In genomic region chr1:40693425-40693824, GRCh38 we compare ENCODE assay signal across 9 cellular contexts. TPM values are rescaled to one million over a fixed set of nuclear protein-coding genes. Genes with fewer than 3 reads are reported as not detected.
DNase-seq lines count a peak whose midpoint lies in the region; ATAC-seq, FAIRE-seq and TF ChIP-seq lines count a peak whose summit lies in the region.
"Had no signal": no experiment of that assay in that cellular context is flagged by ENCODE, and none has a peak within 500 bp of the region (broad histone marks: within the 10 kb centered on the region; RNA-seq: fewer than 3 reads in every experiment).

No MANE protein-coding gene starts in this region.

- H3K9me3 Mint-ChIP-seq in activated naive CD4-positive, alpha-beta T cell treated with anti-CD3 and anti-CD28 coated beads for 36 hours = no peaks in the 10 kb centered on the region
- H3K9me3 Mint-ChIP-seq in activated CD8-positive, alpha-beta T cell treated with anti-CD3 and anti-CD28 coated beads for 36 hours = no peaks in the 10 kb centered on the region

- no peak for ATAC-seq in activated CD8-positive, alpha-beta T cell treated with anti-CD3 and anti-CD28 coated beads for 36 hours

- TF ChIP-seq CTCF in activated CD8-positive, alpha-beta T cell treated with anti-CD3 and anti-CD28 coated beads for 36 hours (IDR thresholded peaks at IDR 0.05) = no peak
- TF ChIP-seq CTCF in keratinocyte (optimal IDR thresholded peaks at IDR 0.05 in 1 of 3, IDR thresholded peaks at IDR 0.05 in 1 of 3, conservative IDR thresholded peaks at IDR 0.05 in 1 of 3; ENCODE audit: extremely low read depth in 1 of 3, insufficient read depth in 2 of 3, low read length in 3 of 3) (no peak), tibial artery (IDR thresholded peaks at IDR 0.05) (no peak), GM13977 (IDR thresholded peaks at IDR 0.05; ENCODE audit: extremely low read depth, insufficient read depth, missing control alignments) (no peak), thyroid gland (IDR thresholded peaks at IDR 0.05) (no peak)

- CTCF ChIA-PET in activated naive CD4-positive, alpha-beta T cell treated with anti-CD3 and anti-CD28 coated beads for 36 hours (lab: Charles Lee) = interaction anchor here (0.8 to 1.0 kb wide), 3 partner anchors 10 to 79 kb away, joined by 3 to 4 read pairs (median 3); no protein-coding TSS in a partner anchor
- CTCF ChIA-PET in activated CD8-positive, alpha-beta T cell treated with anti-CD3 and anti-CD28 coated beads for 36 hours (lab: Charles Lee) = interaction anchor here (1.0 to 2.5 kb wide), 8 partner anchors 12 to 156 kb away, joined by 3 to 9 read pairs (median 4); no protein-coding TSS in a partner anchor

- in situ Hi-C loops in GM13977 (cut with MboI; ENCODE audit: low pct_unique_long_range_greater_than_20kb, low sequenced_read_pairs, unreplicated experiment) = no loop called here

- H3K4me3 ChIP-seq in keratinocyte (ENCODE audit: control insufficient read depth in 2 of 3, extremely low read depth in 1 of 3, insufficient read depth in 2 of 3, low read depth in 1 of 3, low read length in 3 of 3) = no peak overlapping the region
- H3K4me3 ChIP-seq in tibial artery = no peak overlapping the region
- H3K4me3 ChIP-seq in thyroid gland (replicated peaks in 1 of 3) = no peak overlapping the region

- H3K4me3 Mint-ChIP-seq in activated naive CD4-positive, alpha-beta T cell treated with anti-CD3 and anti-CD28 coated beads for 36 hours = peak overlapping the region; percentile 97
- H3K4me3 Mint-ChIP-seq in activated CD8-positive, alpha-beta T cell treated with anti-CD3 and anti-CD28 coated beads for 36 hours = peak overlapping the region; percentile 87

- peaks cover 77% of the 10 kb centered on the region for H3K79me2 ChIP-seq in keratinocyte (ENCODE audit: control insufficient read depth, insufficient read depth, low read length)

- peaks cover 64% of the 10 kb centered on the region for H3K4me1 Mint-ChIP-seq in activated naive CD4-positive, alpha-beta T cell treated with anti-CD3 and anti-CD28 coated beads for 36 hours (ENCODE audit: low read depth)
- H3K4me1 Mint-ChIP-seq in activated CD8-positive, alpha-beta T cell treated with anti-CD3 and anti-CD28 coated beads for 36 hours (ENCODE audit: low read depth) = peaks cover 61% of the 10 kb centered on the region

- POLR2A ChIA-PET in activated CD8-positive, alpha-beta T cell treated with anti-CD3 and anti-CD28 coated beads for 36 hours (lab: Charles Lee) = interaction anchor here (0.7 to 4.7 kb wide), 8 partner anchors 7 to 287 kb away, joined by 3 to 60 read pairs (median 3); no protein-coding TSS in a partner anchor

- no peak overlapping the region for H2AFZ ChIP-seq in keratinocyte (ENCODE audit: control insufficient read depth, low read length)

- TF ChIP-seq POLR2A in thyroid gland (IDR thresholded peaks at IDR 0.05) = no peak

- H3K9ac ChIP-seq in keratinocyte (ENCODE audit: control insufficient read depth, extremely low read depth, insufficient read depth, low read length) = peak overlapping the region; percentile 98

- H3K36me3 ChIP-seq in keratinocyte (ENCODE audit: control insufficient read depth in 2 of 2, extremely low read depth in 1 of 2, insufficient read depth in 2 of 2, low read length in 2 of 2) = no peaks in the 10 kb centered on the region
- H3K36me3 ChIP-seq in tibial artery = peaks cover 0 to 6% (median 0%) of the 10 kb centered on the region in 3 donors
- no peaks in the 10 kb centered on the region for H3K36me3 ChIP-seq in thyroid gland

- H3K9me3 ChIP-seq in keratinocyte (ENCODE audit: control insufficient read depth, low read depth, low read length) = no peaks in the 10 kb centered on the region
- H3K9me3 ChIP-seq in tibial artery = no peaks in the 10 kb centered on the region
- no peaks in the 10 kb centered on the region for H3K9me3 ChIP-seq in thyroid gland

- peaks cover 23% of the 10 kb centered on the region for H3K4me1 ChIP-seq in keratinocyte (ENCODE audit: control insufficient read depth, extremely low read depth, insufficient read depth, low read length)
- peaks cover 0 to 43% (median 18%) of the 10 kb centered on the region in 4 donors for H3K4me1 ChIP-seq in tibial artery
- peaks cover 33% of the 10 kb centered on the region in 2 donors for H3K4me1 ChIP-seq in thyroid gland

- H3K36me3 Mint-ChIP-seq in activated naive CD4-positive, alpha-beta T cell treated with anti-CD3 and anti-CD28 coated beads for 36 hours (ENCODE audit: low read depth) = peaks cover 14% of the 10 kb centered on the region
- peaks cover 18% of the 10 kb centered on the region for H3K36me3 Mint-ChIP-seq in activated CD8-positive, alpha-beta T cell treated with anti-CD3 and anti-CD28 coated beads for 36 hours (ENCODE audit: low read depth)

- peak overlapping the region; percentile 9 for H3K27ac Mint-ChIP-seq in activated naive CD4-positive, alpha-beta T cell treated with anti-CD3 and anti-CD28 coated beads for 36 hours
- peak overlapping the region; percentile 93 for H3K27ac Mint-ChIP-seq in activated CD8-positive, alpha-beta T cell treated with anti-CD3 and anti-CD28 coated beads for 36 hours

- H4K20me1 ChIP-seq in keratinocyte (ENCODE audit: control insufficient read depth, extremely low read depth, insufficient read depth, low read length) = peaks cover 3% of the 10 kb centered on the region

- no peak for DNase-seq in activated naive CD4-positive, alpha-beta T cell treated with anti-CD3 and anti-CD28 coated beads for 36 hours
- DNase-seq in activated naive CD4-positive, alpha-beta T cell (lab: John Stamatoyannopoulos, UW) = no peak
- no peak for DNase-seq in activated CD8-positive, alpha-beta T cell treated with anti-CD3 and anti-CD28 coated beads for 36 hours
- no peak for DNase-seq in keratinocyte (ENCODE audit: low read depth, low spot score)
- DNase-seq in tibial artery = no peak
- no peak for DNase-seq in epidermal melanocyte (ENCODE audit: insufficient read length, low spot score)
- no peak for DNase-seq in GM13977 (ENCODE audit: low spot score)
- DNase-seq in thyroid gland = no peak
- DNase-seq: NCI-H2029 treated with DMSO at 0.1 percent for 48 hours had no signal

- no peaks in the 10 kb centered on the region for H3K27me3 Mint-ChIP-seq in activated naive CD4-positive, alpha-beta T cell treated with anti-CD3 and anti-CD28 coated beads for 36 hours (ENCODE audit: low read depth)
- H3K27me3 Mint-ChIP-seq in activated CD8-positive, alpha-beta T cell treated with anti-CD3 and anti-CD28 coated beads for 36 hours = no peaks in the 10 kb centered on the region

- H3K27ac ChIP-seq in keratinocyte (ENCODE audit: control insufficient read depth, insufficient read depth, low read length) (no peak overlapping the region), tibial artery (peak overlapping the region; percentile 99), thyroid gland (no peak overlapping the region)

- FAIRE-seq in keratinocyte (lab: Jason Lieb, UNC) = no peak

- H3K9me1 ChIP-seq in keratinocyte (ENCODE audit: control insufficient read depth, extremely low read depth, insufficient read depth, low read length) = no peaks in the 10 kb centered on the region

- dilution Hi-C loops in keratinocyte (cut with MboI; ENCODE audit: extremely low pct_ligation_motif_present, low sequenced_read_pairs) = no loop called here

- 93 to 97% methylated on average over 1 of the region's 1 CpG for WGBS in thyroid gland, 2 donors

- intact Hi-C loops in activated naive CD4-positive, alpha-beta T cell treated with anti-CD3 and anti-CD28 coated beads for 36 hours (cut with micrococcal nuclease) = loop anchor here (5.0 to 10.0 kb wide), 6 partner anchors 161 to 1761 kb away; partner anchors contain the start of genes CAP1, PPCS, RLF and ZMYND12
- intact Hi-C loops in activated CD8-positive, alpha-beta T cell treated with anti-CD3 and anti-CD28 coated beads for 36 hours (cut with micrococcal nuclease) = no loop called here
- intact Hi-C loops in tibial artery (cut with DNase I; ENCODE audit: low total_unique reads) (no loop called here), thyroid gland (cut with DNase I) (loop anchor here (10.0 kb wide), 1 partner anchor 91 kb away; the partner anchor contains the start of gene KCNQ4)

- peak overlapping the region; percentile 84 for H3K4me2 ChIP-seq in keratinocyte (ENCODE audit: control insufficient read depth, extremely low read depth, insufficient read depth, low read depth, low read length)

- H3K27me3 ChIP-seq in keratinocyte (ENCODE audit: control insufficient read depth, extremely low read depth, insufficient read depth, low read length) = no peaks in the 10 kb centered on the region
- no peaks in the 10 kb centered on the region for H3K27me3 ChIP-seq in tibial artery
- H3K27me3 ChIP-seq in thyroid gland = no peaks in the 10 kb centered on the region

RNA-seq across cellular contexts. Expression of gene NFYC, which starts 1.9 kb away (rescaled TPM):
- 10 to 100 TPM; 53.5 to 63.1 TPM for total RNA-seq in activated naive CD4-positive, alpha-beta T cell treated with anti-CD3 and anti-CD28 coated beads for 36 hours
- total RNA-seq in activated CD8-positive, alpha-beta T cell treated with anti-CD3 and anti-CD28 coated beads for 36 hours = 10 to 100 TPM; 45.6 to 53.8 TPM
- polyA plus RNA-seq in keratinocyte = 32.4 to 48.5 TPM (median 35.4 TPM) in 3 replicates
- polyA plus RNA-seq in keratinocyte (2011; ENCODE audit: low read depth) = 50.7 TPM
- polyA plus RNA-seq in keratinocyte (2011; cell fraction: cytosol; rRNA removed) = 31.1 and 38.2 TPM in 2 replicates
- polyA plus RNA-seq in keratinocyte (2011; cell fraction: nucleus; rRNA removed) = 41.2 and 43.9 TPM in 2 replicates
- 28.5 and 39.7 TPM in 2 replicates for polyA plus RNA-seq in keratinocyte (2012; ENCODE audit: low replicate concordance)
- polyA minus RNA-seq in keratinocyte = 46.8 to 62.9 TPM (median 53.1 TPM) in 3 replicates
- 43.4 TPM for polyA minus RNA-seq in keratinocyte (2011; cell fraction: cytosol; rRNA and poly(A)+ RNA removed)
- polyA minus RNA-seq in keratinocyte (2011; cell fraction: nucleus; rRNA and poly(A)+ RNA removed) = 26.9 and 29.6 TPM in 2 replicates
- total RNA-seq in thyroid gland = 100 to 1,000 TPM in 1 of 4 donors, 10 to 100 TPM in 3; 70.5 to 175 (median 96.7) TPM

RNA-seq across cellular contexts. Expression of gene RIMS3, which starts 27.9 kb away (rescaled TPM):
- total RNA-seq in activated naive CD4-positive, alpha-beta T cell treated with anti-CD3 and anti-CD28 coated beads for 36 hours = 1 to 10 TPM; 3.6 to 3.7 TPM
- total RNA-seq in activated CD8-positive, alpha-beta T cell treated with anti-CD3 and anti-CD28 coated beads for 36 hours = 1 to 10 TPM; 3.0 to 3.9 TPM
- polyA plus RNA-seq in keratinocyte = 1.1 to 2.6 TPM (median 1.7 TPM) in 3 replicates
- polyA plus RNA-seq in keratinocyte (2011; ENCODE audit: low read depth) = 0.66 TPM
- 1.6 and 2.3 TPM in 2 replicates for polyA plus RNA-seq in keratinocyte (2011; cell fraction: cytosol; rRNA removed)
- polyA plus RNA-seq in keratinocyte (2011; cell fraction: nucleus; rRNA removed) = 5.2 and 6.7 TPM in 2 replicates
- 1.4 TPM in 2 replicates for polyA plus RNA-seq in keratinocyte (2012; ENCODE audit: low replicate concordance)
- polyA minus RNA-seq in keratinocyte = 2.7 to 4.5 TPM (median 4.3 TPM) in 3 replicates
- 2.5 TPM for polyA minus RNA-seq in keratinocyte (2011; cell fraction: cytosol; rRNA and poly(A)+ RNA removed)
- polyA minus RNA-seq in keratinocyte (2011; cell fraction: nucleus; rRNA and poly(A)+ RNA removed) = 2.5 and 4.0 TPM in 2 replicates
- total RNA-seq in thyroid gland = 1 to 10 TPM; 2.1 to 4.4 (median 3.5) TPM

Comparison
In these comparisons a context has a peak if more than half of its experiments do, and no peak if none do; other contexts are left out.
1. H3K27ac ChIP-seq: peak in tibial artery (2 of 2); none in keratinocyte (single experiment) and thyroid gland (0 of 3).
2. intact Hi-C loops: an anchor here in activated naive CD4-positive, alpha-beta T cell treated with anti-CD3 and anti-CD28 coated beads for 36 hours (5.0 to 10.0 kb wide) and thyroid gland (10.0 kb wide); none called in activated CD8-positive, alpha-beta T cell treated with anti-CD3 and anti-CD28 coated beads for 36 hours and tibial artery.